In the genomic region with DNA sequence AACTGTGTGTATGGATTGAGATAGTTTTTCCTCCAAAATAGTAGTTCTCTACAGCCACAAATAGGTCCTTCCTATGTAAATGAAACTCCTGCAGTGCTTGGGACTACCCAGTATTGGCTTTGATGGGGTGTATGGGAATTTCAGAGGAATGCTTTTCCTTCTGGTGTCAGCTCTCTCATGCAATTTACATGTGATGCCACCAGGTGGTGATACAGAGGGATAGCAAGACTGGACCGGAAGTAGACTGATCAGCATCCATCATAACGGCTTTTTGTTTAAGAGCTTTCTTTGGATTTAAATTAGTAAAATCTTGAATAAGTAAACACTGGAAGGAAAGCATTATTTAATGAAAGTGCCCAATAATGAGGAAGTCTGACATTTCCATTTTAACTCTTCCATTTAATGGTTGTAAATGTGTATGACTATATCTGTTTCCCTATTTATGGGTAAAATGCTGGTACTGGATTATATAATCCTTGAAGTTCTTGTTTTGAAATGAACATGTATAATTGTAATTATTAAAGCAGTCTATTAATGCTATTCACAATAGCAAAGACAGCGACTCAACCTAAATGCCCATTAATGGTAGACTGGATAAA, we compare ENCODE assay signal across 8 cellular contexts.
DNase-seq lines count a peak whose midpoint lies in the region; ATAC-seq and FAIRE-seq lines count a peak whose summit lies in the region.

No MANE protein-coding gene starts in this region.

- peak; percentile 62 for FAIRE-seq in RCC 7860 (lab: Jason Lieb, UNC)

- peak; percentile 80 for ATAC-seq in HG02885 (IDR thresholded peaks at IDR 0.05; ENCODE audit: poor library complexity, unreplicated experiment)
- no peak for ATAC-seq in HG02973 (IDR thresholded peaks at IDR 0.05; ENCODE audit: unreplicated experiment)

- H3K27ac ChIP-seq in substantia nigra (ENCODE audit: low read depth, low read length, poor library complexity, severe bottlenecking), result no peak overlapping the region

- DNase-seq in GM03348 (ENCODE audit: low spot score), result peak; percentile 17
- DNase-seq in RCC 7860 (ENCODE audit: low spot score), result peak; percentile 43
- peak; percentile 54 for DNase-seq in iPS-NIHi7 (ENCODE audit: extremely low spot score)
- DNase-seq in T-helper 1 cell, result no peak
- no peak for DNase-seq in substantia nigra (lab: John Stamatoyannopoulos, UW)
- DNase-seq in activated T-cell treated with anti-CD3 and anti-CD28 coated beads for 4 hours, result no peak

Comparison
In these comparisons a context has a peak if more than half of its experiments do, and no peak if none do; other contexts are left out.
1. DNase-seq: peak in GM03348 (single experiment), RCC 7860 (single experiment) and iPS-NIHi7 (single experiment); none in T-helper 1 cell (0 of 5), substantia nigra (0 of 49) and activated T-cell treated with anti-CD3 and anti-CD28 coated beads for 4 hours (single experiment).